Comparison of ENCODE assay signal across 1 cellular context in the genomic region with DNA sequence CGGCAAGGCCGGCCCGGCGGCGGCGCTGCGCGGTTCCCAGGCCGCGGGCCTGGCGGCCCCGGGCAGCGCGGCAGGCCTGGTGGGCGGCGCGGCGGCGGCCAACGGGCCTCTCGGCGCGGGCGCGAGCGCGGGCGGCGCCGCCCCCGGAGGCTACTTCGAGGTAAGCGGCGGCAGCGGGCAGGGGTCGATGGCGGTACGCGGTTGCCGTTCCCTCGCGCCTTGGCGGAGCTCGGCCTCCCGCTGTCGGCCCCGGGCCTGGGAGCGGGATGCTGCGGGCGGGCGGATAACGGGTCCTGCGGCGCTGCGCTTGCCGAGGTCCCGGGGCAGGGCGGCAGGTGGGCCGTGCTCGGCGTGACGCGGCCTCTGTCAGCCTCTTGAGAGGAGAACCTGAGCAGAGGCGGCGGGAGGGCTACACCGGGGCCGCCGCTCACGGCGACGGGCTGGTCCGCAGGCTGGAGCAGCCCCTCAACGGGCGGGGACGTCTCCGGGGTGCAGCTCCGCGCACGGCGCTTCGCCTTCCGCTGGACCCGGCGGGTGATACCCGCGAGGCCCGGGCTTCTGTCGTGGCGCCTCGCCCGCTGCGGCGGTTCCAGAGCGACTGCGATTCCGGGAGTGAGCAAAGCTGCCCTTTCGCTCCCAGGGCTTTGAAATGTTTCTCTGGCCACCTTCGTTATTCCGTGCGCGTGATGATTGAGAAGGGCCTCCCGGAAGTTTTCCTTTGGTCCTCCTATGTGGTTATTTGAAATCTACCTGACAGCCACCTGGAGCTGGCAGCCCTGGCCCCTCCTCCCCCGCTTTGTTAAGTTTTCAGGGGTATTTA.
TF ChIP-seq lines count a peak whose summit lies in the region.

No MANE protein-coding gene starts in this region.

TF ChIP-seq in HEK293, 187 proteins besides CTCF, POLR2A, EP300 and RAD21 (continued from another document and continues in another):
- TF ChIP-seq, protein P1, sequence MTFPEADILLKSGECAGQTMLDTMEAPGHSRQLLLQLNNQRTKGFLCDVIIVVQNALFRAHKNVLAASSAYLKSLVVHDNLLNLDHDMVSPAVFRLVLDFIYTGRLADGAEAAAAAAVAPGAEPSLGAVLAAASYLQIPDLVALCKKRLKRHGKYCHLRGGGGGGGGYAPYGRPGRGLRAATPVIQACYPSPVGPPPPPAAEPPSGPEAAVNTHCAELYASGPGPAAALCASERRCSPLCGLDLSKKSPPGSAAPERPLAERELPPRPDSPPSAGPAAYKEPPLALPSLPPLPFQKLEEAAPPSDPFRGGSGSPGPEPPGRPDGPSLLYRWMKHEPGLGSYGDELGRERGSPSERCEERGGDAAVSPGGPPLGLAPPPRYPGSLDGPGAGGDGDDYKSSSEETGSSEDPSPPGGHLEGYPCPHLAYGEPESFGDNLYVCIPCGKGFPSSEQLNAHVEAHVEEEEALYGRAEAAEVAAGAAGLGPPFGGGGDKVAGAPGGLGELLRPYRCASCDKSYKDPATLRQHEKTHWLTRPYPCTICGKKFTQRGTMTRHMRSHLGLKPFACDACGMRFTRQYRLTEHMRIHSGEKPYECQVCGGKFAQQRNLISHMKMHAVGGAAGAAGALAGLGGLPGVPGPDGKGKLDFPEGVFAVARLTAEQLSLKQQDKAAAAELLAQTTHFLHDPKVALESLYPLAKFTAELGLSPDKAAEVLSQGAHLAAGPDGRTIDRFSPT (tag by site-specific recombination; IDR thresholded peaks at IDR 0.05): no peak
- TF ChIP-seq KLF1 (tag by site-specific recombination; IDR thresholded peaks at IDR 0.05) (no peak), ZNF138 (tag by site-specific recombination; IDR thresholded peaks at IDR 0.05; ENCODE audit: borderline replicate concordance) (no peak), ZNF529 (tag by site-specific recombination; IDR thresholded peaks at IDR 0.05; ENCODE audit: insufficient replicate concordance) (no peak), ZNF112 (tag by site-specific recombination; IDR thresholded peaks at IDR 0.05) (no peak), ZNF19 (tag by site-specific recombination; IDR thresholded peaks at IDR 0.05; ENCODE audit: low read depth) (no peak), KLF8 (tag by site-specific recombination; IDR thresholded peaks at IDR 0.05) (peak; percentile 45; the same call in 1 of the 2 replicates), ZNF654 (tag by site-specific recombination; IDR thresholded peaks at IDR 0.05; ENCODE audit: low read depth) (no peak), ZNF624 (tag by site-specific recombination; IDR thresholded peaks at IDR 0.05) (no peak), ZBTB8A (tag by site-specific recombination; IDR thresholded peaks at IDR 0.05) (peak; percentile 96), ZNF76 (tag by site-specific recombination; IDR thresholded peaks at IDR 0.05; ENCODE audit: borderline replicate concordance, low read depth) (no peak), ZNF514 (tag by site-specific recombination; IDR thresholded peaks at IDR 0.05) (no peak), ZBTB17 (tag by site-specific recombination; IDR thresholded peaks at IDR 0.05) (no peak), MYNN (tag by site-specific recombination; IDR thresholded peaks at IDR 0.05; ENCODE audit: borderline replicate concordance) (no peak), ZNF510 (tag by site-specific recombination; IDR thresholded peaks at IDR 0.05; ENCODE audit: insufficient replicate concordance) (no peak), BCL11B (tag by site-specific recombination; IDR thresholded peaks at IDR 0.05; ENCODE audit: low read depth) (no peak), YY2 (tag by site-specific recombination; IDR thresholded peaks at IDR 0.05) (no peak), ZNF571 (tag by site-specific recombination; IDR thresholded peaks at IDR 0.05) (no peak), ZNF830 (tag by site-specific recombination; IDR thresholded peaks at IDR 0.05; ENCODE audit: low read depth) (no peak), GFI1B (tag by site-specific recombination; IDR thresholded peaks at IDR 0.05) (no peak), ZNF747 (tag by site-specific recombination; IDR thresholded peaks at IDR 0.05) (no peak), ZNF530 (tag by site-specific recombination; IDR thresholded peaks at IDR 0.05; ENCODE audit: low read depth) (no peak), SALL2 (tag by site-specific recombination; IDR thresholded peaks at IDR 0.05; ENCODE audit: borderline replicate concordance) (no peak), MEIS1 (CRISPR knock-in tag; IDR thresholded peaks at IDR 0.05; ENCODE audit: borderline replicate concordance) (no peak), ZBTB7A (tag by site-specific recombination; IDR thresholded peaks at IDR 0.05; ENCODE audit: low read depth) (no peak), GLIS2 (tag by site-specific recombination; IDR thresholded peaks at IDR 0.05) (peak; percentile 33; the same call in 1 of the 2 replicates), GLI4 (tag by site-specific recombination; IDR thresholded peaks at IDR 0.05) (no peak), ZNF10 (tag by site-specific recombination; IDR thresholded peaks at IDR 0.05) (no peak), ZNF157 (tag by site-specific recombination; IDR thresholded peaks at IDR 0.05) (no peak), ZNF473 (tag by site-specific recombination; IDR thresholded peaks at IDR 0.05) (no peak), ZNF548 (tag by site-specific recombination; IDR thresholded peaks at IDR 0.05) (no peak), ZBTB48 (tag by site-specific recombination; IDR thresholded peaks at IDR 0.05) (no peak), ZIC2 (tag by site-specific recombination; IDR thresholded peaks at IDR 0.05) (peak; percentile 57), OSR2 (tag by site-specific recombination; IDR thresholded peaks at IDR 0.05) (no peak)
- TF ChIP-seq, protein P2, sequence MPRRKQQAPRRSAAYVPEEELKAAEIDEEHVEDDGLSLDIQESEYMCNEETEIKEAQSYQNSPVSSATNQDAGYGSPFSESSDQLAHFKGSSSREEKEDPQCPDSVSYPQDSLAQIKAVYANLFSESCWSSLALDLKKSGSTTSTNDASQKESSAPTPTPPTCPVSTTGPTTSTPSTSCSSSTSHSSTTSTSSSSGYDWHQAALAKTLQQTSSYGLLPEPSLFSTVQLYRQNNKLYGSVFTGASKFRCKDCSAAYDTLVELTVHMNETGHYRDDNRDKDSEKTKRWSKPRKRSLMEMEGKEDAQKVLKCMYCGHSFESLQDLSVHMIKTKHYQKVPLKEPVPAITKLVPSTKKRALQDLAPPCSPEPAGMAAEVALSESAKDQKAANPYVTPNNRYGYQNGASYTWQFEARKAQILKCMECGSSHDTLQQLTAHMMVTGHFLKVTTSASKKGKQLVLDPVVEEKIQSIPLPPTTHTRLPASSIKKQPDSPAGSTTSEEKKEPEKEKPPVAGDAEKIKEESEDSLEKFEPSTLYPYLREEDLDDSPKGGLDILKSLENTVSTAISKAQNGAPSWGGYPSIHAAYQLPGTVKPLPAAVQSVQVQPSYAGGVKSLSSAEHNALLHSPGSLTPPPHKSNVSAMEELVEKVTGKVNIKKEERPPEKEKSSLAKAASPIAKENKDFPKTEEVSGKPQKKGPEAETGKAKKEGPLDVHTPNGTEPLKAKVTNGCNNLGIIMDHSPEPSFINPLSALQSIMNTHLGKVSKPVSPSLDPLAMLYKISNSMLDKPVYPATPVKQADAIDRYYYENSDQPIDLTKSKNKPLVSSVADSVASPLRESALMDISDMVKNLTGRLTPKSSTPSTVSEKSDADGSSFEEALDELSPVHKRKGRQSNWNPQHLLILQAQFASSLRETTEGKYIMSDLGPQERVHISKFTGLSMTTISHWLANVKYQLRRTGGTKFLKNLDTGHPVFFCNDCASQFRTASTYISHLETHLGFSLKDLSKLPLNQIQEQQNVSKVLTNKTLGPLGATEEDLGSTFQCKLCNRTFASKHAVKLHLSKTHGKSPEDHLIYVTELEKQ (tag by site-specific recombination; IDR thresholded peaks at IDR 0.05; ENCODE audit: borderline replicate concordance): no peak
- TF ChIP-seq, protein P3, sequence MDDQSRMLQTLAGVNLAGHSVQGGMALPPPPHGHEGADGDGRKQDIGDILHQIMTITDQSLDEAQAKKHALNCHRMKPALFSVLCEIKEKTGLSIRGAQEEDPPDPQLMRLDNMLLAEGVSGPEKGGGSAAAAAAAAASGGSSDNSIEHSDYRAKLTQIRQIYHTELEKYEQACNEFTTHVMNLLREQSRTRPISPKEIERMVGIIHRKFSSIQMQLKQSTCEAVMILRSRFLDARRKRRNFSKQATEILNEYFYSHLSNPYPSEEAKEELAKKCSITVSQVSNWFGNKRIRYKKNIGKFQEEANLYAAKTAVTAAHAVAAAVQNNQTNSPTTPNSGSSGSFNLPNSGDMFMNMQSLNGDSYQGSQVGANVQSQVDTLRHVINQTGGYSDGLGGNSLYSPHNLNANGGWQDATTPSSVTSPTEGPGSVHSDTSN (CRISPR knock-in tag; IDR thresholded peaks at IDR 0.05): no peak
- TF ChIP-seq, protein P4, sequence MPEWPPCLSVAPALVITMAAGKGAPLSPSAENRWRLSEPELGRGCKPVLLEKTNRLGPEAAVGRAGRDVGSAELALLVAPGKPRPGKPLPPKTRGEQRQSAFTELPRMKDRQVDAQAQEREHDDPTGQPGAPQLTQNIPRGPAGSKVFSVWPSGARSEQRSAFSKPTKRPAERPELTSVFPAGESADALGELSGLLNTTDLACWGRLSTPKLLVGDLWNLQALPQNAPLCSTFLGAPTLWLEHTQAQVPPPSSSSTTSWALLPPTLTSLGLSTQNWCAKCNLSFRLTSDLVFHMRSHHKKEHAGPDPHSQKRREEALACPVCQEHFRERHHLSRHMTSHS (tag by site-specific recombination; IDR thresholded peaks at IDR 0.05): no peak
- TF ChIP-seq, protein P5, sequence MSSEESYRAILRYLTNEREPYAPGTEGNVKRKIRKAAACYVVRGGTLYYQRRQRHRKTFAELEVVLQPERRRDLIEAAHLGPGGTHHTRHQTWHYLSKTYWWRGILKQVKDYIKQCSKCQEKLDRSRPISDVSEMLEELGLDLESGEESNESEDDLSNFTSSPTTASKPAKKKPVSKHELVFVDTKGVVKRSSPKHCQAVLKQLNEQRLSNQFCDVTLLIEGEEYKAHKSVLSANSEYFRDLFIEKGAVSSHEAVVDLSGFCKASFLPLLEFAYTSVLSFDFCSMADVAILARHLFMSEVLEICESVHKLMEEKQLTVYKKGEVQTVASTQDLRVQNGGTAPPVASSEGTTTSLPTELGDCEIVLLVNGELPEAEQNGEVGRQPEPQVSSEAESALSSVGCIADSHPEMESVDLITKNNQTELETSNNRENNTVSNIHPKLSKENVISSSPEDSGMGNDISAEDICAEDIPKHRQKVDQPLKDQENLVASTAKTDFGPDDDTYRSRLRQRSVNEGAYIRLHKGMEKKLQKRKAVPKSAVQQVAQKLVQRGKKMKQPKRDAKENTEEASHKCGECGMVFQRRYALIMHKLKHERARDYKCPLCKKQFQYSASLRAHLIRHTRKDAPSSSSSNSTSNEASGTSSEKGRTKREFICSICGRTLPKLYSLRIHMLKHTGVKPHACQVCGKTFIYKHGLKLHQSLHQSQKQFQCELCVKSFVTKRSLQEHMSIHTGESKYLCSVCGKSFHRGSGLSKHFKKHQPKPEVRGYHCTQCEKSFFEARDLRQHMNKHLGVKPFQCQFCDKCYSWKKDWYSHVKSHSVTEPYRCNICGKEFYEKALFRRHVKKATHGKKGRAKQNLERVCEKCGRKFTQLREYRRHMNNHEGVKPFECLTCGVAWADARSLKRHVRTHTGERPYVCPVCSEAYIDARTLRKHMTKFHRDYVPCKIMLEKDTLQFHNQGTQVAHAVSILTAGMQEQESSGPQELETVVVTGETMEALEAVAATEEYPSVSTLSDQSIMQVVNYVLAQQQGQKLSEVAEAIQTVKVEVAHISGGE (tag by site-specific recombination; conservative IDR thresholded peaks at IDR 0.05; ENCODE audit: low read depth): peak; percentile 52; the same call in 1 of the 2 replicates
- TF ChIP-seq, protein P6, sequence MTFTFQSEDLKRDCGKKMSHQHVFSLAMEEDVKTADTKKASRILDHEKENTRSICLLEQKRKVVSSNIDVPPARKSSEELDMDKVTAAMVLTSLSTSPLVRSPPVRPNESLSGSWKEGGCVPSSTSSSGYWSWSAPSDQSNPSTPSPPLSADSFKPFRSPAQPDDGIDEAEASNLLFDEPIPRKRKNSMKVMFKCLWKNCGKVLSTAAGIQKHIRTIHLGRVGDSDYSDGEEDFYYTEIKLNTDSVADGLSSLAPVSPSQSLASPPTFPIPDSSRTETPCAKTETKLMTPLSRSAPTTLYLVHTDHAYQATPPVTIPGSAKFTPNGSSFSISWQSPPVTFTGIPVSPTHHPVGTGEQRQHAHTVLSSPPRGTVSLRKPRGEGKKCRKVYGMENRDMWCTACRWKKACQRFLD (tag by site-specific recombination; IDR thresholded peaks at IDR 0.05): no peak
- TF ChIP-seq, protein P7, sequence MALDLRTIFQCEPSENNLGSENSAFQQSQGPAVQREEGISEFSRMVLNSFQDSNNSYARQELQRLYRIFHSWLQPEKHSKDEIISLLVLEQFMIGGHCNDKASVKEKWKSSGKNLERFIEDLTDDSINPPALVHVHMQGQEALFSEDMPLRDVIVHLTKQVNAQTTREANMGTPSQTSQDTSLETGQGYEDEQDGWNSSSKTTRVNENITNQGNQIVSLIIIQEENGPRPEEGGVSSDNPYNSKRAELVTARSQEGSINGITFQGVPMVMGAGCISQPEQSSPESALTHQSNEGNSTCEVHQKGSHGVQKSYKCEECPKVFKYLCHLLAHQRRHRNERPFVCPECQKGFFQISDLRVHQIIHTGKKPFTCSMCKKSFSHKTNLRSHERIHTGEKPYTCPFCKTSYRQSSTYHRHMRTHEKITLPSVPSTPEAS (tag by site-specific recombination; IDR thresholded peaks at IDR 0.05): no peak
- TF ChIP-seq, protein P8, sequence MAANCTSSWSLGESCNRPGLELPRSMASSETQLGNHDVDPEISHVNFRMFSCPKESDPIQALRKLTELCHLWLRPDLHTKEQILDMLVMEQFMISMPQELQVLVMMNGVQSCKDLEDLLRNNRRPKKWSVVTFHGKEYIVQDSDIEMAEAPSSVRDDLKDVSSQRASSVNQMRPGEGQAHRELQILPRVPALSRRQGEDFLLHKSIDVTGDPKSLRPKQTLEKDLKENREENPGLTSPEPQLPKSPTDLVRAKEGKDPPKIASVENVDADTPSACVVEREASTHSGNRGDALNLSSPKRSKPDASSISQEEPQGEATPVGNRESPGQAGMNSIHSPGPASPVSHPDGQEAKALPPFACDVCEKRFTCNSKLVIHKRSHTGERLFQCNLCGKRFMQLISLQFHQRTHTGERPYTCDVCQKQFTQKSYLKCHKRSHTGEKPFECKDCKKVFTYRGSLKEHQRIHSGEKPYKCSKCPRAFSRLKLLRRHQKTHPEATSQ (tag by site-specific recombination; IDR thresholded peaks at IDR 0.05): no peak
- TF ChIP-seq, protein P9, sequence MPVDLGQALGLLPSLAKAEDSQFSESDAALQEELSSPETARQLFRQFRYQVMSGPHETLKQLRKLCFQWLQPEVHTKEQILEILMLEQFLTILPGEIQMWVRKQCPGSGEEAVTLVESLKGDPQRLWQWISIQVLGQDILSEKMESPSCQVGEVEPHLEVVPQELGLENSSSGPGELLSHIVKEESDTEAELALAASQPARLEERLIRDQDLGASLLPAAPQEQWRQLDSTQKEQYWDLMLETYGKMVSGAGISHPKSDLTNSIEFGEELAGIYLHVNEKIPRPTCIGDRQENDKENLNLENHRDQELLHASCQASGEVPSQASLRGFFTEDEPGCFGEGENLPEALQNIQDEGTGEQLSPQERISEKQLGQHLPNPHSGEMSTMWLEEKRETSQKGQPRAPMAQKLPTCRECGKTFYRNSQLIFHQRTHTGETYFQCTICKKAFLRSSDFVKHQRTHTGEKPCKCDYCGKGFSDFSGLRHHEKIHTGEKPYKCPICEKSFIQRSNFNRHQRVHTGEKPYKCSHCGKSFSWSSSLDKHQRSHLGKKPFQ (tag by site-specific recombination; IDR thresholded peaks at IDR 0.05): no peak
